Comparison of ENCODE assay signal across 2 cellular contexts in the genomic region with DNA sequence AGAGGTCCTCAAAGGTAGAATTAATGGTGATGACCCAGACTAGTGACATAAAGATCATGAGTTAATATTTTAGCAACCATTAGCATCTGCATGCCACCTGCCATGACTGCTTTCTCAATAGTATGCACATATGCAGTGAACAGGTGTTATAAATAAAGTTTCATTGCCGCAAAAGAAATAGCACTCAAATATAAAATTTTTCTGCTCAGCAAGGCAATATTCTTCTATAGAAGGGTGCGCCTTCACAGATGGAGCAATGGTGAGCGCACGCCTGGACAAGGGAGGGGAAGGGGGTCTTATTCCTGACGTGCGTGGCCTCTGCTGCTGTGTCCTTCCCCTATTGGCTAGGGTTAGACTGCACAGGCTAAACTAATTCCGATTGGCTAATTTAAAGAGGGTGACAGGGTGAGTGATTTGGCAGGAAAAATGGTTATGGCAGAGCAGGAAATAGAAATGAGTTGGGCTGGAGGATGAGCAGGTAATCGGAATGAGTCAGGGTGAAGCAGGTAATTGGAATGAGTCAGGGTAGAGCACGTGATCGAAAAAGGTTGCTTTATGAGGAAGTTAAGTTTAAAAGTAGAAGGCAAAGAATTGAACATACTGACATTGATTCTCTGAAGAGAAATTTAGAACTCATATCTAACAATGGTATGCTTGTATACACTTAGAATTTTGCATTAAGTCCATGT.
TF ChIP-seq lines count a peak whose summit lies in the region.

No MANE protein-coding gene starts in this region.

TF ChIP-seq in HCT116, 20 proteins besides CTCF, POLR2A, EP300 and RAD21:
- TF ChIP-seq POLR2AphosphoS5 (IDR thresholded peaks at IDR 0.05; ENCODE audit: low read depth, low read length) = no peak
- TF ChIP-seq EGR1 (IDR thresholded peaks at IDR 0.05; ENCODE audit: low read depth) = no peak
- peak; percentile 55; the same call in 1 of the 2 replicates for TF ChIP-seq FOSL1 (IDR thresholded peaks at IDR 0.05; ENCODE audit: low read depth)
- peak; percentile 50; the same call in 1 of the 2 replicates for TF ChIP-seq JUND (IDR thresholded peaks at IDR 0.05)
- no peak for TF ChIP-seq SRF (IDR thresholded peaks at IDR 0.05; ENCODE audit: low read depth)
- TF ChIP-seq, protein P1, sequence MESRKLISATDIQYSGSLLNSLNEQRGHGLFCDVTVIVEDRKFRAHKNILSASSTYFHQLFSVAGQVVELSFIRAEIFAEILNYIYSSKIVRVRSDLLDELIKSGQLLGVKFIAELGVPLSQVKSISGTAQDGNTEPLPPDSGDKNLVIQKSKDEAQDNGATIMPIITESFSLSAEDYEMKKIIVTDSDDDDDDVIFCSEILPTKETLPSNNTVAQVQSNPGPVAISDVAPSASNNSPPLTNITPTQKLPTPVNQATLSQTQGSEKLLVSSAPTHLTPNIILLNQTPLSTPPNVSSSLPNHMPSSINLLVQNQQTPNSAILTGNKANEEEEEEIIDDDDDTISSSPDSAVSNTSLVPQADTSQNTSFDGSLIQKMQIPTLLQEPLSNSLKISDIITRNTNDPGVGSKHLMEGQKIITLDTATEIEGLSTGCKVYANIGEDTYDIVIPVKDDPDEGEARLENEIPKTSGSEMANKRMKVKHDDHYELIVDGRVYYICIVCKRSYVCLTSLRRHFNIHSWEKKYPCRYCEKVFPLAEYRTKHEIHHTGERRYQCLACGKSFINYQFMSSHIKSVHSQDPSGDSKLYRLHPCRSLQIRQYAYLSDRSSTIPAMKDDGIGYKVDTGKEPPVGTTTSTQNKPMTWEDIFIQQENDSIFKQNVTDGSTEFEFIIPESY (IDR thresholded peaks at IDR 0.05; ENCODE audit: extremely low read depth, insufficient replicate concordance, low read length) = no peak
- TF ChIP-seq SP1 (IDR thresholded peaks at IDR 0.05; ENCODE audit: low read depth) = no peak
- TF ChIP-seq SIN3A (IDR thresholded peaks at IDR 0.05; ENCODE audit: low read depth) = no peak
- TF ChIP-seq CEBPB (IDR thresholded peaks at IDR 0.05; ENCODE audit: low read depth) = no peak
- TF ChIP-seq CBX3 (IDR thresholded peaks at IDR 0.05; ENCODE audit: low read depth) = peak; percentile 80
- no peak for TF ChIP-seq TCF7L2 (IDR thresholded peaks at IDR 0.05; ENCODE audit: borderline replicate concordance, extremely low read depth, insufficient read depth, insufficient read length)

TF ChIP-seq in H1, 55 proteins besides CTCF, POLR2A, EP300 and RAD21:
- no peak for TF ChIP-seq FOSL1 (IDR thresholded peaks at IDR 0.05; ENCODE audit: insufficient read depth, low read depth, low read length)
TF ChIP-seq in H1: peak in this region for 0.
